ENCODE assay signal across 10 cellular contexts in the genomic region with DNA sequence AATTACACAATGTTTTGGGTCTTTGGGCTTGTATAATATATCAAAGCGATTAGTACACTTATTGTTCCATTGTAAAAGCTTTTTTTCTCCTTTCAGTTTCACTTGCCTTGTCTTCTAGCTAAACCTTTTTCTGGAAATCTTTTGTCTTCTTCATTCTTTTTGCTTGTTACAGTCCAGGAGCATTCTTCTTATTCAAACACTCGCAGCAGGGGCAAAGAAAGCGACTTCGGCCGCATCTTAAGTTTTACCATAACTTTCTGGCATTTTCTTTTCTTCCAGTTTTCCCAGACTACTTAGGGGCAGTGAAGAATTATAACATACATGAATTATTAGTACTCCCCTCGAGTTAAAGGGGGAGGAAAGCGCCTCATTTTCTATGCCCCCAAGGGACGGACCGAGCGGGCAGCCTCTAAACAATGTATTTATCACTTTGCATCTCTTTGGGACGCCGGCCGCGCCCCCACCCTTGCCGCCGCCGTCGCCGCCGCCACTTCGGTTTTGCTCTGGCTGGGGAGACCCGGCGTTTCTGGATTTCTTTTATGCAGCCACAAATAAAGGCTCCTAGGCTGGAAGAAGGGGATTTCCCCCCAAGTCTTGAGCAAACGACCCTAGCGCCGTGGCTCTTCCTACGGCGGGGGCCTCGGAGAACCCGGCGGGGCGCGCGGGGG. TPM values are rescaled to one million over a fixed set of nuclear protein-coding genes. Genes with fewer than 3 reads are reported as not detected.
A peak's percentile ranks its signal among the peaks of the same experiment; 100 is the strongest.
DNase-seq lines count a peak whose midpoint lies in the region; FAIRE-seq and TF ChIP-seq lines count a peak whose summit lies in the region.
"Had no signal": no experiment of that assay in that cellular context is flagged by ENCODE, and none has a peak within 500 bp of the region (broad histone marks: within the 10 kb centered on the region; RNA-seq: fewer than 3 reads in every experiment).

No MANE protein-coding gene starts in this region.

- H3K4me1 ChIP-seq in KMS-11 (ENCODE audit: low read depth, poor library complexity, severe bottlenecking) (peaks cover 28% of the 10 kb centered on the region), trophoblast cell (ENCODE audit: control insufficient read depth in 1 of 2, insufficient read depth in 2 of 2, low read length in 2 of 2) (peaks cover 6 to 7% of the 10 kb centered on the region in 2 experiments)

- H3K27me3 ChIP-seq in KMS-11 (ENCODE audit: insufficient read depth, low read depth) (no peaks in the 10 kb centered on the region), trophoblast cell (ENCODE audit: insufficient read depth, low read length) (peaks cover 74% of the 10 kb centered on the region)

- H3K27ac ChIP-seq in KMS-11 (no peak overlapping the region), trophoblast cell (ENCODE audit: low read depth, low read length) (no peak overlapping the region)
- H3K27ac ChIP-seq: VCaP had no signal

- DNase-seq in Daoy (ENCODE audit: low read depth) (peak; percentile 21), endothelial cell (ENCODE audit: low spot score) (no peak), trophoblast cell (no peak), RCC 7860 (ENCODE audit: low spot score) (no peak), NCI-H1092 (lab: John Stamatoyannopoulos, UW) (no peak), G401 (ENCODE audit: low spot score) (no peak), SHP77 treated with DMSO at 0.1 percent for 48 hours (lab: John Stamatoyannopoulos, UW) (no peak)
- DNase-seq: stimulated activated CD4-positive, alpha-beta T cell treated with anti-CD3 and anti-CD28 coated beads, Interleukin-4, amount 100 ng/mL, for 24 hours had no signal

- H3K9me3 Mint-ChIP-seq in endothelial cell (ENCODE audit: unreplicated experiment), result no peaks in the 10 kb centered on the region

- in situ Hi-C loops in G401 (cut with HindIII; ENCODE audit: low sequenced_read_pairs), result no loop called here

- no peak overlapping the region for H3K4me3 ChIP-seq in KMS-11 (IDR thresholded peaks at IDR 0.05; ENCODE audit: insufficient read depth, low read depth, low read length)
- no peak overlapping the region for H3K4me3 ChIP-seq in trophoblast cell (ENCODE audit: low read depth, low read length)

- H3K9ac ChIP-seq in KMS-11 (peak overlapping the region; percentile 62; the same call in 1 of the 2 replicates), trophoblast cell (ENCODE audit: low read length) (no peak overlapping the region)

- H3K14ac ChIP-seq in trophoblast cell (ENCODE audit: low read length), result no peak overlapping the region

- H3K27ac Mint-ChIP-seq in endothelial cell (ENCODE audit: unreplicated experiment), result peak overlapping the region; percentile 15

- peak overlapping the region; percentile 4 for H3K4me3 Mint-ChIP-seq in endothelial cell (ENCODE audit: unreplicated experiment)

- no peak overlapping the region for H4K91ac ChIP-seq in trophoblast cell (ENCODE audit: low read depth, low read length)

- no peak overlapping the region for H4K8ac ChIP-seq in trophoblast cell (ENCODE audit: low read depth, low read length)

- peak overlapping the region; percentile 66 for H3K4me2 ChIP-seq in KMS-11
- peak overlapping the region; percentile 42 for H3K4me2 ChIP-seq in trophoblast cell (ENCODE audit: low read length)

- no peak overlapping the region for H2BK12ac ChIP-seq in trophoblast cell (ENCODE audit: low read length)

- no peak overlapping the region for H2BK120ac ChIP-seq in trophoblast cell (ENCODE audit: insufficient read depth, low read length, poor library complexity)

- H3K79me1 ChIP-seq in trophoblast cell (ENCODE audit: low read length), result no peaks in the 10 kb centered on the region

- H3K18ac ChIP-seq in trophoblast cell (ENCODE audit: low read length), result no peak overlapping the region

- H3K4me1 Mint-ChIP-seq in endothelial cell (ENCODE audit: unreplicated experiment), result peaks cover 14% of the 10 kb centered on the region

- H2AFZ ChIP-seq in KMS-11 (ENCODE audit: low read depth) (peak overlapping the region; percentile 92), trophoblast cell (ENCODE audit: insufficient read depth, low read length, poor library complexity) (no peak overlapping the region)

- no peak overlapping the region for H2AK5ac ChIP-seq in trophoblast cell (ENCODE audit: low read length)

- no peak overlapping the region for H4K12ac ChIP-seq in trophoblast cell (ENCODE audit: low read depth, low read length)

- H3K36me3 Mint-ChIP-seq in endothelial cell (ENCODE audit: low read depth, unreplicated experiment), result no peaks in the 10 kb centered on the region

- no peaks in the 10 kb centered on the region for H4K20me1 ChIP-seq in KMS-11 (ENCODE audit: insufficient read depth)

- WGBS in trophoblast cell (ENCODE audit: extremely low coverage, insufficient coverage, insufficient read length), result no CpG with 5 or more reads among the region's 34 CpGs

- H3K36me3 ChIP-seq in KMS-11 (ENCODE audit: insufficient read depth) (no peaks in the 10 kb centered on the region), trophoblast cell (ENCODE audit: control insufficient read depth in 1 of 2, insufficient read depth in 2 of 2, low read length in 2 of 2) (no peaks in the 10 kb centered on the region)

- H3K27me3 Mint-ChIP-seq in endothelial cell (ENCODE audit: unreplicated experiment), result peaks cover 37% of the 10 kb centered on the region

- H3K9me3 ChIP-seq in trophoblast cell (ENCODE audit: insufficient read depth, low read depth, low read length), result peaks cover 14% of the 10 kb centered on the region

- no peaks in the 10 kb centered on the region for H3K79me2 ChIP-seq in KMS-11 (ENCODE audit: insufficient read depth, low read depth)
- H3K79me2 ChIP-seq in trophoblast cell (ENCODE audit: control insufficient read depth, insufficient read depth, low read length, poor library complexity), result no peaks in the 10 kb centered on the region

- FAIRE-seq in RCC 7860 (lab: Jason Lieb, UNC), result no peak

- no peak overlapping the region for H3K23ac ChIP-seq in trophoblast cell (ENCODE audit: low read length)

- H3K4ac ChIP-seq in trophoblast cell (ENCODE audit: low read depth, low read length), result no peak overlapping the region

- no peak overlapping the region for H2BK5ac ChIP-seq in trophoblast cell (ENCODE audit: low read depth, low read length, poor library complexity)

- TF ChIP-seq CTCF in KMS-11 (conservative IDR thresholded peaks at IDR 0.05; ENCODE audit: low read depth, low read length) (no peak), endothelial cell (IDR thresholded peaks at IDR 0.05; ENCODE audit: unreplicated experiment) (no peak)

RNA-seq across cellular contexts. Expression of a gene that starts 7.5 kb away (rescaled TPM):
- not detected in 2 replicates for total RNA-seq in Daoy (2014; rRNA removed; shearing (Covaris generic))
- total RNA-seq in endothelial cell (ENCODE audit: unreplicated experiment), result not detected
- not detected in 2 replicates for polyA plus RNA-seq in trophoblast cell (2013)
- not detected in 2 replicates for total RNA-seq in G401 (2014; rRNA removed; shearing (Covaris generic))

RNA-seq across cellular contexts. Expression of a gene that starts 35.5 kb away (rescaled TPM):
- total RNA-seq in Daoy (2014; rRNA removed; shearing (Covaris generic)), result 0.29 TPM in 1 of 2 replicates, not detected in the other
- total RNA-seq in endothelial cell (ENCODE audit: unreplicated experiment), result 0.13 TPM
- 102 and 105 TPM in 2 replicates for polyA plus RNA-seq in trophoblast cell (2013)
- not detected in 2 replicates for total RNA-seq in G401 (2014; rRNA removed; shearing (Covaris generic))
